ENCODE assay signal across 8 cellular contexts in the genomic region with DNA sequence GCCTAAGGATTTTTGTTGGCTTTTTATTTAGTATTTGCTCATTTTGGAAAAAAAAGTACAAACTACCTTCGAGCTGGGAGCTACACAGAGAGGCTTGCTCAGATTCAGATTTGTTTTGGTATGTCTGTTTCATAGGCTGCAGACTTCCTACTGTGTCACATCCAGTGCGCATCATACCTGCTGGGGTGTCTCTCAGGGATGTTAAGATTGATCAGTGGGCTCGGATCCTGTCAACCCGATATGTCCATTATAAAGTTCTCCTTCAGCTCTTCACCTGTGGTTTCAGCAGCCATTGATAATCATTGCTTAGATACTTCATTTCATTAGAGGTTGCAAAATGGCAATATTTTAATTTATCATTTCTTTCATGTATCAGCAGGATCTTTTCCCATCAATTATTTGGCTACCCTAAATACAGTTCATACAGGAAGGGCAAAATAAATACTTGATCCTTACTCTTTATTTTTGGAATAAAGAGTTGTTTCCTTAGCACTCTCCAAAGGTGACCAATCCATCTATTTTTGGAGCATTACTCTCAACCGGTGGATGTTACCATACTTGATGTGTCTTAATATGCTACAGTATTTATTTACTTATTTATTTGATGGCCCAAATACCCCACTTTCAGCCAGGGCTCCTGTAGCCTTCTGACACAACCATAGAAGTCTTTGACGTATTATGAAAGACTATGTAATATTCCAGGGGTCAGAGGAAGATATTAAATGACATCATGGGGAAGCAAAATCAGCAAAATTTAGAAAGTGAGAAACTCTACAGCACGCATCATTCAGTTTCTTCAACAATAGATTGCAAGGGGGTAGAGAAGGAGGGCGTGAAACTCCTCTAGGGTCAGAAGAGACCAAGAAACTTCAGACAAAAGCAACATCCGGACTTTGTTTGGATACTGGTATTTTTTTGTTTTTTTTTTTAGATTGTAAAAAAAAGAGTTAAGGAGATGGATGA. TPM values are rescaled to one million over a fixed set of nuclear protein-coding genes. Genes with fewer than 3 reads are reported as not detected.
A peak's percentile ranks its signal among the peaks of the same experiment; 100 is the strongest.
DNase-seq lines count a peak whose midpoint lies in the region; ATAC-seq and TF ChIP-seq lines count a peak whose summit lies in the region.

No MANE protein-coding gene starts in this region.

- H3K9me3 ChIP-seq in SK-N-MC (ENCODE audit: low read depth, low read length) (no peaks in the 10 kb centered on the region), subcutaneous abdominal adipose tissue (ENCODE audit: control insufficient read depth in 5 of 5, low read length in 5 of 5) (no peaks in the 10 kb centered on the region)

- H3K27ac Mint-ChIP-seq in glutamatergic neuron (ENCODE audit: unreplicated experiment), result no peak overlapping the region

- TF ChIP-seq CTCF in glutamatergic neuron (IDR thresholded peaks at IDR 0.05; ENCODE audit: partially characterized antibody, unreplicated experiment), result no peak

- peak overlapping the region; percentile 64 for H3K9ac ChIP-seq in SK-N-MC (ENCODE audit: insufficient read length)
- peak overlapping the region in 3 of 5 donors; percentile 7 to 70 (median 56) for H3K9ac ChIP-seq in subcutaneous abdominal adipose tissue (ENCODE audit: low read length in 5 of 5)

- H3K4me3 Mint-ChIP-seq in glutamatergic neuron (ENCODE audit: unreplicated experiment), result peak overlapping the region; percentile 88

- DNase-seq in SIG-M5 treated with dmso at 0.1 percent for 504 hours (lab: John Stamatoyannopoulos, UW; ENCODE audit: unreplicated experiment), result peak; percentile 70
- no peak for DNase-seq in SIG-M5 (lab: John Stamatoyannopoulos, UW)
- DNase-seq in SK-N-MC (ENCODE audit: low read depth, low spot score), result no peak
- DNase-seq in glutamatergic neuron, result no peak
- DNase-seq in activated CD4-positive, CD25-positive, alpha-beta regulatory T cell treated with anti-CD3 and anti-CD28 coated beads, Interleukin-2, amount 50 U/mL, for 72 hours, result no peak
- no peak for DNase-seq in NCI-H1417 treated with DMSO at 0.1 percent for 48 hours (lab: John Stamatoyannopoulos, UW)

- H3K4me1 ChIP-seq in subcutaneous abdominal adipose tissue (ENCODE audit: control insufficient read depth in 5 of 5, insufficient read depth in 5 of 5, low read length in 5 of 5), result peaks cover 0 to 11% (median 7%) of the 10 kb centered on the region in 5 donors

- H3K36me3 Mint-ChIP-seq in glutamatergic neuron (ENCODE audit: unreplicated experiment), result no peaks in the 10 kb centered on the region

- H3K36me3 ChIP-seq in SK-N-MC (ENCODE audit: insufficient read depth, low read length) (no peaks in the 10 kb centered on the region), subcutaneous abdominal adipose tissue (ENCODE audit: control insufficient read depth in 5 of 5, insufficient read depth in 5 of 5, low read length in 5 of 5) (no peaks in the 10 kb centered on the region)

- no peaks in the 10 kb centered on the region for H3K9me3 Mint-ChIP-seq in glutamatergic neuron (ENCODE audit: unreplicated experiment)

- H3K27ac ChIP-seq in SK-N-MC (no peak overlapping the region), subcutaneous abdominal adipose tissue (ENCODE audit: low read depth, low read length) (no peak overlapping the region)

- H3K4me1 Mint-ChIP-seq in glutamatergic neuron (ENCODE audit: low read depth, unreplicated experiment), result peaks cover 2% of the 10 kb centered on the region

- H3K4me3 ChIP-seq in SK-N-MC (peak overlapping the region; percentile 89), subcutaneous abdominal adipose tissue (ENCODE audit: low read depth in 1 of 5, low read length in 5 of 5) (peak overlapping the region; percentile 70 to 82 (median 76))

- H3K27me3 Mint-ChIP-seq in glutamatergic neuron (ENCODE audit: unreplicated experiment), result peaks cover 8% of the 10 kb centered on the region

- peaks cover 0 to 6% (median 2%) of the 10 kb centered on the region in 5 donors for H3K27me3 ChIP-seq in subcutaneous abdominal adipose tissue (ENCODE audit: control insufficient read depth in 5 of 5, insufficient read depth in 4 of 5, low read length in 5 of 5)

- no peak for ATAC-seq in GM19397 (IDR thresholded peaks at IDR 0.05; ENCODE audit: unreplicated experiment)

RNA-seq across cellular contexts. Expression of gene HNRNPU, which starts 55.3 kb away (rescaled TPM):
- total RNA-seq in glutamatergic neuron (ENCODE audit: unreplicated experiment), result 427 TPM
